Comparison of ENCODE assay signal across 7 cellular contexts in genomic region chr13:99322297-99323103, GRCh38. TPM values are rescaled to one million over a fixed set of nuclear protein-coding genes. Genes with fewer than 3 reads are reported as not detected.
DNase-seq lines count a peak whose midpoint lies in the region; ATAC-seq and TF ChIP-seq lines count a peak whose summit lies in the region.

No MANE protein-coding gene starts in this region.

- peak overlapping the region; percentile 88 to 99 (median 95) for H3K27ac Mint-ChIP-seq in naive thymus-derived CD4-positive, alpha-beta T cell

- no peaks in the 10 kb centered on the region for H3K27me3 ChIP-seq in naive thymus-derived CD4-positive, alpha-beta T cell (ENCODE audit: control insufficient read depth in 2 of 2, insufficient read depth in 2 of 2, low read length in 2 of 2)

- H3K36me3 ChIP-seq in naive thymus-derived CD4-positive, alpha-beta T cell (ENCODE audit: control insufficient read depth in 2 of 3, insufficient read depth in 3 of 3, low read length in 3 of 3), result peaks cover 0 to 8% (median 7%) of the 10 kb centered on the region in 3 experiments

- peaks cover 38 to 95% (median 75%) of the 10 kb centered on the region in 7 donors for H3K4me1 Mint-ChIP-seq in naive thymus-derived CD4-positive, alpha-beta T cell

- peaks cover 6 to 39% (median 30%) of the 10 kb centered on the region in 5 donors for H3K36me3 Mint-ChIP-seq in naive thymus-derived CD4-positive, alpha-beta T cell

- ATAC-seq in GM18520 (IDR thresholded peaks at IDR 0.05; ENCODE audit: unreplicated experiment) (peak; percentile 94), HG02623 (IDR thresholded peaks at IDR 0.05; ENCODE audit: unreplicated experiment) (peak; percentile 82)
- ATAC-seq in naive thymus-derived CD4-positive, alpha-beta T cell, result peak; percentile 81

- TF ChIP-seq CTCF in astrocyte of the spinal cord (IDR thresholded peaks at IDR 0.05; ENCODE audit: low read depth, low read length), result no peak

- peak; percentile 68 to 91 for DNase-seq in NOMO-1 (lab: John Stamatoyannopoulos, UW; ENCODE audit: unreplicated experiment in 2 of 2)
- peak; percentile 90 for DNase-seq in astrocyte of the spinal cord (ENCODE audit: low read depth, low spot score)
- peak in 6 of 9 donors; percentile 35 to 64 (median 48) for DNase-seq in naive thymus-derived CD4-positive, alpha-beta T cell
- no peak for DNase-seq in HuH-7.5 (ENCODE audit: low spot score)
- no peak for DNase-seq in NCI-H187 treated with DMSO at 0.1 percent for 48 hours (lab: John Stamatoyannopoulos, UW)

- CTCF ChIA-PET in naive thymus-derived CD4-positive, alpha-beta T cell (lab: Charles Lee), result interaction anchor here (0.7 to 1.5 kb wide), 4 partner anchors 12 to 49 kb away, joined by 3 to 4 read pairs (median 3); no protein-coding TSS in a partner anchor

- peak overlapping the region; percentile 51 to 84 (median 67) for H3K4me3 Mint-ChIP-seq in naive thymus-derived CD4-positive, alpha-beta T cell

- intact Hi-C loops in naive thymus-derived CD4-positive, alpha-beta T cell (cut with micrococcal nuclease), result loop anchor here (1.0 to 2.0 kb wide), 13 partner anchors 8 to 65 kb away; partner anchors contain the start of gene GPR183 (in 1 of the 2)

- no peaks in the 10 kb centered on the region for H3K9me3 Mint-ChIP-seq in naive thymus-derived CD4-positive, alpha-beta T cell

- no peaks in the 10 kb centered on the region for H3K27me3 Mint-ChIP-seq in naive thymus-derived CD4-positive, alpha-beta T cell

- in situ Hi-C loops in astrocyte of the spinal cord (cut with HindIII; ENCODE audit: low sequenced_read_pairs), result no loop called here

- peak overlapping the region; percentile 77 for H3K27ac ChIP-seq in naive thymus-derived CD4-positive, alpha-beta T cell (ENCODE audit: low read depth, low read length)

- peaks cover 65 to 66% of the 10 kb centered on the region in 2 donors for H3K4me1 ChIP-seq in naive thymus-derived CD4-positive, alpha-beta T cell (ENCODE audit: control insufficient read depth in 2 of 2, insufficient read depth in 2 of 2, low read length in 2 of 2)

- H3K9me3 ChIP-seq in naive thymus-derived CD4-positive, alpha-beta T cell (ENCODE audit: control insufficient read depth in 2 of 3, low read length in 3 of 3), result no peaks in the 10 kb centered on the region

- H3K4me3 ChIP-seq in astrocyte of the spinal cord (ENCODE audit: low read depth, low read length), result no peak overlapping the region
- H3K4me3 ChIP-seq in naive thymus-derived CD4-positive, alpha-beta T cell (ENCODE audit: low read length), result peak overlapping the region; percentile 2

- POLR2A ChIA-PET in naive thymus-derived CD4-positive, alpha-beta T cell (lab: Charles Lee), result interaction anchor here (0.5 to 3.6 kb wide), 21 partner anchors 8 to 496 kb away, joined by 3 to 41 read pairs (median 5); partner anchors contain the start of gene GPR183

RNA-seq across cellular contexts. Expression of gene GPR183, which starts 15.3 kb away (rescaled TPM):
- total RNA-seq in naive thymus-derived CD4-positive, alpha-beta T cell, result 100 to 1,000 TPM in 4 of 5 experiments, 10 to 100 TPM in 1; 26.8 to 231 (median 112) TPM
- polyA plus RNA-seq in naive thymus-derived CD4-positive, alpha-beta T cell, result 100 to 1,000 TPM; 234 to 241 TPM

Comparison
In these comparisons a context has a peak if more than half of its experiments do, and no peak if none do; other contexts are left out.
1. DNase-seq: peak in NOMO-1 (2 of 2), astrocyte of the spinal cord (single experiment) and naive thymus-derived CD4-positive, alpha-beta T cell (6 of 9); none in HuH-7.5 (single experiment) and NCI-H187 treated with DMSO at 0.1 percent for 48 hours (single experiment).
2. Peak in every context shown above with its lines, with median percentiles within 50 percentile points of each other: ATAC-seq.